24 cellular contexts compared by ENCODE assay signal in genomic region chr21:29424728-29425127, GRCh38.
"Had no signal": no experiment of that assay in that cellular context is flagged by ENCODE, and none has a peak within 500 bp of the region (broad histone marks: within the 10 kb centered on the region; RNA-seq: fewer than 3 reads in every experiment).

No MANE protein-coding gene starts in this region.

- ATAC-seq: K562, Panc1, PC-3, Right ventricle myocardium inferior, SK-N-SH treated with all-trans-retinoic acid at 6 μM for 48 hours had no signal

- H3K9me3 ChIP-seq: SJCRH30 had no signal

- H3K27ac Mint-ChIP-seq: IgD-negative memory B cell had no signal

- H3K27ac ChIP-seq: HL-60, KMS-11, SJCRH30 had no signal

- H3K4me1 ChIP-seq: SJCRH30 had no signal

- H3K27me3 Mint-ChIP-seq: IgD-negative memory B cell had no signal

- H3K27me3 ChIP-seq: SJCRH30 had no signal

- H3K9me3 Mint-ChIP-seq: IgD-negative memory B cell had no signal

- DNase-seq: Kasumi-1, MM.1S, NCI-H1092 treated with DMSO at 0.1 percent for 48 hours, NCI-H1436, NCI-H187, NCI-H2029, NCI-H2081 treated with DMSO at 0.1 percent for 48 hours, NCI-H2171, NCI-H226, NCI-H446, NCI-H510A, NCI-H524 treated with DMSO at 0.1 percent for 48 hours, NCI-H69, NCI-H774, PC-3, SHP77 treated with DMSO at 0.1 percent for 48 hours, SJCRH30 had no signal

- H3K4me2 ChIP-seq: KMS-11 had no signal

- H3K36me3 ChIP-seq: SJCRH30 had no signal

- H3K9ac ChIP-seq: KMS-11 had no signal

- H3K4me3 ChIP-seq: K562, SJCRH30 had no signal
